8 cellular contexts compared by ENCODE assay signal in genomic region chr3:159252772-159253384, GRCh38.
DNase-seq lines count a peak whose midpoint lies in the region; ATAC-seq, FAIRE-seq and TF ChIP-seq lines count a peak whose summit lies in the region.

No MANE protein-coding gene starts in this region.

- no peak overlapping the region for H2AK5ac ChIP-seq in mesenchymal stem cell (ENCODE audit: low read length, severe bottlenecking)

- no peaks in the 10 kb centered on the region for H3K79me1 ChIP-seq in mesenchymal stem cell (replicated peaks; ENCODE audit: low read length, poor library complexity, severe bottlenecking)

- peaks cover 15% of the 10 kb centered on the region for H3K27me3 Mint-ChIP-seq in astrocyte (ENCODE audit: low read depth, unreplicated experiment)

- H3K23ac ChIP-seq in mesenchymal stem cell (ENCODE audit: low read length in 2 of 2) = no peak overlapping the region

- no peak overlapping the region for H4K91ac ChIP-seq in mesenchymal stem cell (ENCODE audit: low read length)

- no peaks in the 10 kb centered on the region for H3K27me3 ChIP-seq in astrocyte (ENCODE audit: insufficient read depth, low read length)
- no peaks in the 10 kb centered on the region for H3K27me3 ChIP-seq in mesenchymal stem cell (ENCODE audit: control insufficient read depth in 1 of 2, insufficient read depth in 1 of 2, low read length in 2 of 2)

- H3K9ac ChIP-seq in astrocyte (ENCODE audit: low read length) (no peak overlapping the region), mesenchymal stem cell (ENCODE audit: low read length) (peak overlapping the region; percentile 31)

- H3K14ac ChIP-seq in mesenchymal stem cell (ENCODE audit: low read length in 2 of 2) = no peak overlapping the region

- H3K4me1 ChIP-seq in astrocyte (ENCODE audit: insufficient read depth, low read length) = peaks cover 4% of the 10 kb centered on the region
- H3K4me1 ChIP-seq in mesenchymal stem cell (ENCODE audit: control insufficient read depth, insufficient read depth, low read depth, low read length) = no peaks in the 10 kb centered on the region

- H3K4me3 ChIP-seq in astrocyte (ENCODE audit: insufficient read depth, low read depth, low read length) (no peak overlapping the region), mesenchymal stem cell (ENCODE audit: insufficient read depth in 1 of 2, low read depth in 1 of 2, low read length in 2 of 2) (no peak overlapping the region)

- H4K20me1 ChIP-seq in astrocyte (ENCODE audit: insufficient read depth, low read length) = no peaks in the 10 kb centered on the region

- no peak overlapping the region for H3K4me3 Mint-ChIP-seq in astrocyte (ENCODE audit: unreplicated experiment)

- no peak overlapping the region for H3K4ac ChIP-seq in mesenchymal stem cell (ENCODE audit: low read depth in 1 of 2, low read length in 2 of 2)

- peaks cover 2% of the 10 kb centered on the region for H3K9me3 Mint-ChIP-seq in astrocyte (ENCODE audit: unreplicated experiment)

- 12% methylated on average over 1 of the region's 2 CpGs for WGBS in mesenchymal stem cell

- DNase-seq in GM13976 (ENCODE audit: low spot score) (peak; percentile 28), NCI-H146 treated with DMSO at 0.1 percent for 48 hours (lab: John Stamatoyannopoulos, UW; ENCODE audit: unreplicated experiment) (peak; percentile 22), astrocyte (ENCODE audit: low read depth) (peak; percentile 58), mesenchymal stem cell (peak; percentile 73), HK-2 (ENCODE audit: unreplicated experiment) (no peak), cerebellum (ENCODE audit: low spot score) (no peak)

- no peak overlapping the region for H2AFZ ChIP-seq in astrocyte (ENCODE audit: low read depth, low read length)
- no peak overlapping the region for H2AFZ ChIP-seq in mesenchymal stem cell (ENCODE audit: low read depth, low read length)

- no peak overlapping the region for H3K18ac ChIP-seq in mesenchymal stem cell (ENCODE audit: low read depth in 1 of 2, low read length in 2 of 2)

- no peaks in the 10 kb centered on the region for H3K36me3 Mint-ChIP-seq in astrocyte (ENCODE audit: low read depth, unreplicated experiment)

- H3K9me3 ChIP-seq in astrocyte (ENCODE audit: insufficient read depth, low read depth, low read length) (no peaks in the 10 kb centered on the region), mesenchymal stem cell (ENCODE audit: control insufficient read depth, low read length) (no peaks in the 10 kb centered on the region)

- in situ Hi-C loops in GM13976 (cut with MboI; ENCODE audit: low sequenced_read_pairs, unreplicated experiment) = loop anchor here (10.0 kb wide), 2 partner anchors 118 to 338 kb away; no protein-coding TSS in a partner anchor

- no peak overlapping the region for H2BK120ac ChIP-seq in mesenchymal stem cell (ENCODE audit: low read depth, low read length)

- H3K36me3 ChIP-seq in astrocyte (ENCODE audit: insufficient read depth, low read length) = no peaks in the 10 kb centered on the region
- no peaks in the 10 kb centered on the region for H3K36me3 ChIP-seq in mesenchymal stem cell (ENCODE audit: control insufficient read depth in 1 of 2, insufficient read depth in 2 of 2, low read depth in 1 of 2, low read length in 2 of 2)

- FAIRE-seq in astrocyte (lab: Jason Lieb, UNC) = peak; percentile 9

- H3K4me1 Mint-ChIP-seq in astrocyte (ENCODE audit: low read depth, unreplicated experiment) = peaks cover 9% of the 10 kb centered on the region

- H2BK12ac ChIP-seq in mesenchymal stem cell (ENCODE audit: low read length in 2 of 2) = no peak overlapping the region

- no peak overlapping the region for H2BK15ac ChIP-seq in mesenchymal stem cell (ENCODE audit: low read depth, poor library complexity, severe bottlenecking)

- TF ChIP-seq CTCF in 22Rv1 (IDR thresholded peaks at IDR 0.05) = peak; percentile 78
- TF ChIP-seq CTCF in GM13976 (IDR thresholded peaks at IDR 0.05; ENCODE audit: borderline replicate concordance, control extremely low read depth, extremely low read depth, insufficient read depth, missing control alignments) = peak; percentile 22
- TF ChIP-seq CTCF in astrocyte (IDR thresholded peaks at IDR 0.05; ENCODE audit: insufficient read depth, low read depth, low read length) = peak; percentile 90

- no peaks in the 10 kb centered on the region for H3K79me2 ChIP-seq in astrocyte (ENCODE audit: insufficient read depth, low read length)

- no peak overlapping the region for H4K8ac ChIP-seq in mesenchymal stem cell (ENCODE audit: low read length)

- no peak for ATAC-seq in GM21515 (IDR thresholded peaks at IDR 0.05; ENCODE audit: unreplicated experiment)

- H2BK5ac ChIP-seq in mesenchymal stem cell (ENCODE audit: low read depth, low read length, poor library complexity, severe bottlenecking) = no peak overlapping the region

- H3K27ac ChIP-seq in 22Rv1 = no peak overlapping the region
- no peak overlapping the region for H3K27ac ChIP-seq in astrocyte (ENCODE audit: low read depth, low read length)
- H3K27ac ChIP-seq in mesenchymal stem cell (ENCODE audit: low read length, poor library complexity, severe bottlenecking) = no peak overlapping the region

- peak overlapping the region; percentile 22 for H3K27ac Mint-ChIP-seq in astrocyte (ENCODE audit: unreplicated experiment)

- H3K4me2 ChIP-seq in astrocyte (ENCODE audit: low read length) (no peak overlapping the region), mesenchymal stem cell (ENCODE audit: low read length, poor library complexity, severe bottlenecking) (no peak overlapping the region)

Comparison
In these comparisons a context has a peak if more than half of its experiments do, and no peak if none do; other contexts are left out.
1. CTCF ChIP-seq: peak in every context shown above with its lines; median percentile 90 in astrocyte; 78 in 22Rv1; 22 in GM13976.
2. DNase-seq: peak in GM13976 (single experiment), NCI-H146 treated with DMSO at 0.1 percent for 48 hours (single experiment), astrocyte (single experiment) and mesenchymal stem cell (single experiment); none in HK-2 (single experiment) and cerebellum (single experiment).